ENCODE assay signal across 21 cellular contexts in genomic region chr14:102351023-102351422, GRCh38. TPM values are rescaled to one million over a fixed set of nuclear protein-coding genes. Genes with fewer than 3 reads are reported as not detected.
DNase-seq lines count a peak whose midpoint lies in the region; ATAC-seq, FAIRE-seq and TF ChIP-seq lines count a peak whose summit lies in the region.
"Had no signal": no experiment of that assay in that cellular context is flagged by ENCODE, and none has a peak within 500 bp of the region (broad histone marks: within the 10 kb centered on the region; RNA-seq: fewer than 3 reads in every experiment).

No MANE protein-coding gene starts in this region.

- peak overlapping the region; percentile 88 for H3K4me2 ChIP-seq in endothelial cell of umbilical vein (ENCODE audit: insufficient read depth, low read length)

- no peaks in the 10 kb centered on the region for H3K9me3 ChIP-seq in endothelial cell of umbilical vein (replicated peaks; ENCODE audit: control insufficient read depth, insufficient read depth, low read length)
- H3K9me3 ChIP-seq in right lobe of liver, result no peaks in the 10 kb centered on the region
- H3K9me3 ChIP-seq in spleen, result no peaks in the 10 kb centered on the region
- H3K9me3 ChIP-seq: thoracic aorta had no signal

- CTCF ChIA-PET in endothelial cell of umbilical vein (lab: Charles Lee), result interaction anchor here (1.2 to 1.7 kb wide), 2 partner anchors 12 to 37 kb away, joined by 3 to 5 read pairs; partner anchors contain the start of gene TECPR2

- intact Hi-C loops in endothelial cell of umbilical vein (cut with micrococcal nuclease), result loop anchor here (1.0 kb wide), 1 partner anchor 11 kb away; the partner anchor contains the start of genes CINP and TECPR2
- intact Hi-C loops in right lobe of liver (cut with DNase I), result no loop called here
- intact Hi-C loops in spleen (cut with DNase I; ENCODE audit: low total_unique reads), result no loop called here

- dilution Hi-C loops in endothelial cell of umbilical vein (cut with MboI; ENCODE audit: extremely low pct_ligation_motif_present, low sequenced_read_pairs), result no loop called here

- peak; percentile 75 for FAIRE-seq in endothelial cell of umbilical vein (lab: Jason Lieb, UNC)
- FAIRE-seq: G401.6 had no signal

- ATAC-seq in right lobe of liver, result peak; percentile 56 to 83 (median 69)
- no peak for ATAC-seq in HG03432 (IDR thresholded peaks at IDR 0.05; ENCODE audit: unreplicated experiment)
- ATAC-seq: Panc1 had no signal

- H3K79me2 ChIP-seq in endothelial cell of umbilical vein (ENCODE audit: control insufficient read depth, insufficient read depth, low read length), result no peaks in the 10 kb centered on the region

- no peaks in the 10 kb centered on the region for H3K27me3 ChIP-seq in endothelial cell of umbilical vein (ENCODE audit: control insufficient read depth in 2 of 2, insufficient read depth in 2 of 2, low read length in 2 of 2)
- H3K27me3 ChIP-seq in right lobe of liver, result no peaks in the 10 kb centered on the region
- H3K27me3 ChIP-seq in spleen (replicated peaks in 1 of 7), result no peaks in the 10 kb centered on the region

- no peak for TF ChIP-seq CTCF in endothelial cell of umbilical vein (IDR thresholded peaks at IDR 0.05; ENCODE audit: extremely low read depth in 1 of 2, insufficient read depth in 1 of 2, low read depth in 1 of 2, low read length in 2 of 2)
- TF ChIP-seq CTCF in right lobe of liver (IDR thresholded peaks at IDR 0.05), result no peak
- no peak for TF ChIP-seq CTCF in spleen (IDR thresholded peaks at IDR 0.05 in 8 of 11, conservative IDR thresholded peaks at IDR 0.05 in 3 of 11)

- peak overlapping the region; percentile 59 for H3K27ac ChIP-seq in angular gyrus (ENCODE audit: low read depth, low read length)
- H3K27ac ChIP-seq in endothelial cell of umbilical vein (ENCODE audit: insufficient read depth, low read depth, low read length), result peak overlapping the region; percentile 75
- H3K27ac ChIP-seq in right lobe of liver, result peak overlapping the region in 2 of 3 donors; percentile 39 to 62
- H3K27ac ChIP-seq in spleen, result peak overlapping the region in 7 of 8 donors; percentile 71 to 92 (median 85)

- POLR2A ChIA-PET in endothelial cell of umbilical vein (lab: Charles Lee), result no interaction called here

- no peaks in the 10 kb centered on the region for H3K9me1 ChIP-seq in endothelial cell of umbilical vein (replicated peaks; ENCODE audit: control insufficient read depth, extremely low read depth, insufficient read depth, low read length)

- H3K36me3 ChIP-seq in endothelial cell of umbilical vein (ENCODE audit: control insufficient read depth in 2 of 2, extremely low read depth in 1 of 2, insufficient read depth in 2 of 2, low read length in 2 of 2) (peaks cover 5 to 10% of the 10 kb centered on the region in 2 experiments), right lobe of liver (peaks cover 0 to 59% (median 19%) of the 10 kb centered on the region in 4 donors), spleen (peaks cover 0 to 100% (median 74%) of the 10 kb centered on the region in 6 donors)

- H3K4me3 ChIP-seq in endothelial cell of umbilical vein (replicated peaks in 1 of 3; ENCODE audit: insufficient read depth in 1 of 3, low read depth in 1 of 3, low read length in 3 of 3), result no peak overlapping the region
- no peak overlapping the region for H3K4me3 ChIP-seq in right lobe of liver
- H3K4me3 ChIP-seq in spleen, result peak overlapping the region in 1 of 8 donors; percentile 47
- H3K4me3 ChIP-seq: thoracic aorta had no signal

- peak; percentile 93 for DNase-seq in endothelial cell of umbilical vein (ENCODE audit: low read depth, low spot score)
- DNase-seq in right lobe of liver, result peak in 1 of 3 donors; percentile 51
- no peak for DNase-seq in spleen
- no peak for DNase-seq in COLO829 (ENCODE audit: low spot score)
- DNase-seq in medulla oblongata (ENCODE audit: extremely low spot score), result no peak
- no peak for DNase-seq in SW480 (ENCODE audit: low spot score)
- DNase-seq: activated CD4-positive, alpha-beta T cell treated with anti-CD3 and anti-CD28 coated beads, Interleukin-2, amount 50 U/mL, for 48 hours; activated naive CD4-positive, alpha-beta T cell; CD4-positive, CD25-positive, alpha-beta regulatory T cell; HFFc6; kidney glomerular epithelial cell; NCI-H1105; NCI-H2081 treated with DMSO at 0.1 percent for 48 hours; NCI-H446 treated with DMSO at 0.1 percent for 48 hours; retina; stimulated activated CD4-positive, alpha-beta T cell treated with anti-CD3 and anti-CD28 coated beads, Interleukin-15, amount 100 ng/mL, for 24 hours had no signal

- H3K4me1 ChIP-seq in endothelial cell of umbilical vein (ENCODE audit: control insufficient read depth, extremely low read depth, insufficient read depth, low read length) (peaks cover 18% of the 10 kb centered on the region), right lobe of liver (no peaks in the 10 kb centered on the region), spleen (peaks cover 0 to 29% (median 10%) of the 10 kb centered on the region in 6 donors)

- no TSS peak for BruUV-seq in endothelial cell of umbilical vein (replicated peaks; lab: Mats Ljungman, UMichigan)

- H4K20me1 ChIP-seq in endothelial cell of umbilical vein (replicated peaks; ENCODE audit: control insufficient read depth, extremely low read depth, insufficient read depth, low read length), result no peaks in the 10 kb centered on the region

- peak overlapping the region; percentile 52 for H3K9ac ChIP-seq in endothelial cell of umbilical vein (replicated peaks; ENCODE audit: extremely low read depth, insufficient read depth, low read length)

- WGBS in right lobe of liver (ENCODE audit: insufficient coverage, low coverage, low lambda C conversion rate, missing lambda C conversion rate), result 81% methylated on average over 8 of the region's 10 CpGs
- WGBS in spleen, 5 donors, result 61 to 80% (median 65%) methylated on average over 10 of the region's 10 CpGs

- TF ChIP-seq POLR2A in endothelial cell of umbilical vein (IDR thresholded peaks at IDR 0.05; ENCODE audit: low read depth, low read length) (no peak), right lobe of liver (IDR thresholded peaks at IDR 0.05) (no peak), spleen (IDR thresholded peaks at IDR 0.05) (no peak)

- peak overlapping the region; percentile 74 for H2AFZ ChIP-seq in endothelial cell of umbilical vein (ENCODE audit: low read depth, low read length)

TF ChIP-seq in endothelial cell of umbilical vein, 7 proteins besides CTCF, POLR2A, EP300 and RAD21 (continues in another document):
- TF ChIP-seq MYC (IDR thresholded peaks at IDR 0.05; ENCODE audit: low read depth, low read length), result no peak
- TF ChIP-seq JUN (IDR thresholded peaks at IDR 0.05; ENCODE audit: borderline replicate concordance, insufficient read depth, insufficient read length, low read depth), result no peak
- TF ChIP-seq FOS (IDR thresholded peaks at IDR 0.05; ENCODE audit: borderline replicate concordance, insufficient read depth, low read length), result no peak

RNA-seq across cellular contexts. Expression of gene CINP, which starts 11.7 kb away (rescaled TPM):
- 42.1 and 44.0 TPM in 2 replicates for total RNA-seq in endothelial cell of umbilical vein
- 73.3 and 79.1 TPM in 2 replicates for polyA plus RNA-seq in endothelial cell of umbilical vein
- 54.9 and 58.6 TPM in 2 replicates for polyA plus RNA-seq in endothelial cell of umbilical vein (2011; cell fraction: cytosol; rRNA removed)
- polyA plus RNA-seq in endothelial cell of umbilical vein (2011; cell fraction: nucleus; rRNA removed), result 22.6 and 23.5 TPM in 2 replicates
- polyA plus RNA-seq in endothelial cell of umbilical vein (2012), result 36.6 and 48.0 TPM in 2 replicates
- polyA minus RNA-seq in endothelial cell of umbilical vein, result 23.1 and 35.2 TPM in 2 replicates
- polyA minus RNA-seq in endothelial cell of umbilical vein (2011; cell fraction: cytosol; rRNA and poly(A)+ RNA removed), result 29.0 TPM
- polyA minus RNA-seq in endothelial cell of umbilical vein (2011; cell fraction: nucleus; rRNA and poly(A)+ RNA removed), result 8.7 and 16.1 TPM in 2 replicates
- total RNA-seq in right lobe of liver, result 10 to 100 TPM; 15.2 to 32.3 (median 21.0) TPM
- total RNA-seq in spleen, result 10 to 100 TPM; 22.8 to 39.5 (median 29.3) TPM
- polyA plus RNA-seq in spleen, result 10 to 100 TPM; 23.9 to 35.2 (median 28.8) TPM

RNA-seq across cellular contexts. Expression of gene TECPR2, which starts 11.7 kb away (rescaled TPM):
- 21.5 TPM in 2 replicates for total RNA-seq in endothelial cell of umbilical vein
- polyA plus RNA-seq in endothelial cell of umbilical vein, result 8.9 and 9.4 TPM in 2 replicates
- 8.3 and 8.5 TPM in 2 replicates for polyA plus RNA-seq in endothelial cell of umbilical vein (2011; cell fraction: cytosol; rRNA removed)
- polyA plus RNA-seq in endothelial cell of umbilical vein (2011; cell fraction: nucleus; rRNA removed), result 15.8 and 17.3 TPM in 2 replicates
- 12.1 and 12.8 TPM in 2 replicates for polyA plus RNA-seq in endothelial cell of umbilical vein (2012)
- 19.0 and 27.6 TPM in 2 replicates for polyA minus RNA-seq in endothelial cell of umbilical vein
- 7.3 TPM for polyA minus RNA-seq in endothelial cell of umbilical vein (2011; cell fraction: cytosol; rRNA and poly(A)+ RNA removed)
- 14.0 and 20.9 TPM in 2 replicates for polyA minus RNA-seq in endothelial cell of umbilical vein (2011; cell fraction: nucleus; rRNA and poly(A)+ RNA removed)
- 10 to 100 TPM in 2 of 6 experiments, 1 to 10 TPM in 4; 5.5 to 10.5 (median 9.4) TPM for total RNA-seq in right lobe of liver
- 10 to 100 TPM; 23.7 to 46.6 (median 30.3) TPM for total RNA-seq in spleen
- 1 to 10 TPM; 1.1 to 5.0 (median 1.2) TPM for polyA plus RNA-seq in spleen

RNA-seq across cellular contexts. Expression of gene ZNF839, which starts 31.5 kb away (rescaled TPM):
- total RNA-seq in endothelial cell of umbilical vein, result 12.5 TPM in 2 replicates
- polyA plus RNA-seq in endothelial cell of umbilical vein, result 8.5 and 9.8 TPM in 2 replicates
- 6.2 and 7.3 TPM in 2 replicates for polyA plus RNA-seq in endothelial cell of umbilical vein (2011; cell fraction: cytosol; rRNA removed)
- polyA plus RNA-seq in endothelial cell of umbilical vein (2011; cell fraction: nucleus; rRNA removed), result 39.0 and 41.4 TPM in 2 replicates
- polyA plus RNA-seq in endothelial cell of umbilical vein (2012), result 4.2 and 4.6 TPM in 2 replicates
- polyA minus RNA-seq in endothelial cell of umbilical vein, result 7.1 and 7.3 TPM in 2 replicates
- polyA minus RNA-seq in endothelial cell of umbilical vein (2011; cell fraction: cytosol; rRNA and poly(A)+ RNA removed), result 12.1 TPM
- polyA minus RNA-seq in endothelial cell of umbilical vein (2011; cell fraction: nucleus; rRNA and poly(A)+ RNA removed), result 10.3 and 10.9 TPM in 2 replicates
- 1 to 10 TPM; 3.6 to 8.7 (median 5.9) TPM for total RNA-seq in right lobe of liver
- total RNA-seq in spleen, result 10 to 100 TPM; 12.9 to 22.5 (median 17.2) TPM
- 10 to 100 TPM; 10.3 to 28.5 (median 18.6) TPM for polyA plus RNA-seq in spleen

RNA-seq across cellular contexts. Expression of gene MOK, which starts 46.1 kb away (rescaled TPM):
- 6.1 and 6.4 TPM in 2 replicates for total RNA-seq in endothelial cell of umbilical vein
- polyA plus RNA-seq in endothelial cell of umbilical vein, result 7.2 and 8.6 TPM in 2 replicates
- polyA plus RNA-seq in endothelial cell of umbilical vein (2011; cell fraction: cytosol; rRNA removed), result 5.4 and 5.5 TPM in 2 replicates
- 30.9 TPM in 2 replicates for polyA plus RNA-seq in endothelial cell of umbilical vein (2011; cell fraction: nucleus; rRNA removed)
- 2.7 and 4.3 TPM in 2 replicates for polyA plus RNA-seq in endothelial cell of umbilical vein (2012)
- polyA minus RNA-seq in endothelial cell of umbilical vein, result 5.9 and 7.3 TPM in 2 replicates
- 1.1 TPM for polyA minus RNA-seq in endothelial cell of umbilical vein (2011; cell fraction: cytosol; rRNA and poly(A)+ RNA removed)
- 10.8 and 12.0 TPM in 2 replicates for polyA minus RNA-seq in endothelial cell of umbilical vein (2011; cell fraction: nucleus; rRNA and poly(A)+ RNA removed)
- 1 to 10 TPM; 2.7 to 4.7 (median 3.8) TPM for total RNA-seq in right lobe of liver
- total RNA-seq in spleen, result 10 to 100 TPM in 4 of 7 donors, 1 to 10 TPM in 3; 4.7 to 12.2 (median 10.2) TPM
- polyA plus RNA-seq in spleen, result 10 to 100 TPM in 1 of 3 donors, 1 to 10 TPM in 2; 4.1 to 11.7 (median 9.6) TPM
